ENCODE assay signal across 15 cellular contexts in genomic region chr7:68688416-68689086, GRCh38.
DNase-seq lines count a peak whose midpoint lies in the region; ATAC-seq lines count a peak whose summit lies in the region.
"Had no signal": no experiment of that assay in that cellular context is flagged by ENCODE, and none has a peak within 500 bp of the region (broad histone marks: within the 10 kb centered on the region; RNA-seq: fewer than 3 reads in every experiment).

No MANE protein-coding gene starts in this region.

- no peak for ATAC-seq in HG03442 (IDR thresholded peaks at IDR 0.05; ENCODE audit: unreplicated experiment)
- ATAC-seq: activated CD8-positive, alpha-beta T cell treated with anti-CD3 and anti-CD28 coated beads for 36 hours had no signal

- DNase-seq in NCI-H82 (lab: John Stamatoyannopoulos, UW) (peak; percentile 73), NCI-H82 treated with DMSO at 0.1 percent for 48 hours (lab: John Stamatoyannopoulos, UW; ENCODE audit: unreplicated experiment) (no peak), NCI-H2196 (lab: John Stamatoyannopoulos, UW; ENCODE audit: unreplicated experiment) (peak; percentile 69), astrocyte of the hippocampus (ENCODE audit: low read depth, low spot score) (peak; percentile 82), NOMO-1 treated with DMSO at 0.1 percent for 48 hours (lab: John Stamatoyannopoulos, UW; ENCODE audit: unreplicated experiment) (no peak), LoVo (ENCODE audit: low spot score) (no peak)
- DNase-seq: activated CD8-positive, alpha-beta T cell treated with anti-CD3 and anti-CD28 coated beads for 36 hours; CD4-positive, alpha-beta T cell; GF-D8; hippocampal formation; OCI-M1; substantia nigra had no signal

- H3K27ac ChIP-seq in subcutaneous abdominal adipose tissue (ENCODE audit: low read depth, low read length): no peak overlapping the region
- H3K27ac ChIP-seq: ascending aorta had no signal

- no peak overlapping the region for H3K9ac ChIP-seq in subcutaneous abdominal adipose tissue (ENCODE audit: low read length in 5 of 5)

- no peaks in the 10 kb centered on the region for H3K27me3 ChIP-seq in subcutaneous abdominal adipose tissue (ENCODE audit: control insufficient read depth in 5 of 5, insufficient read depth in 4 of 5, low read length in 5 of 5)
- H3K27me3 ChIP-seq: ascending aorta had no signal

- H3K36me3 ChIP-seq in subcutaneous abdominal adipose tissue (ENCODE audit: control insufficient read depth in 5 of 5, insufficient read depth in 5 of 5, low read length in 5 of 5): no peaks in the 10 kb centered on the region
- H3K36me3 ChIP-seq: ascending aorta had no signal

- peaks cover 0 to 4% (median 2%) of the 10 kb centered on the region in 5 donors for H3K9me3 ChIP-seq in subcutaneous abdominal adipose tissue (ENCODE audit: control insufficient read depth in 5 of 5, low read length in 5 of 5)
- H3K9me3 ChIP-seq: ascending aorta had no signal

- H3K4me1 ChIP-seq in subcutaneous abdominal adipose tissue (ENCODE audit: control insufficient read depth in 5 of 5, insufficient read depth in 5 of 5, low read length in 5 of 5): peaks cover 0 to 15% (median 8%) of the 10 kb centered on the region in 5 donors
- H3K4me1 ChIP-seq: ascending aorta had no signal

- peak overlapping the region in 3 of 5 donors; percentile 34 to 36 (median 34) for H3K4me3 ChIP-seq in subcutaneous abdominal adipose tissue (ENCODE audit: low read depth in 1 of 5, low read length in 5 of 5)
- H3K4me3 ChIP-seq: ascending aorta had no signal

Comparison
In these comparisons a context has a peak if more than half of its experiments do, and no peak if none do; other contexts are left out.
1. DNase-seq: peak in NCI-H82 (single experiment), NCI-H2196 (single experiment) and astrocyte of the hippocampus (single experiment); none in NCI-H82 treated with DMSO at 0.1 percent for 48 hours (single experiment), NOMO-1 treated with DMSO at 0.1 percent for 48 hours (single experiment) and LoVo (single experiment).